Comparison of ENCODE assay signal across 1 cellular context in genomic region chr6:118902731-118903130, GRCh38.
TF ChIP-seq lines count a peak whose summit lies in the region.

No MANE protein-coding gene starts in this region.

TF ChIP-seq in HepG2, 621 proteins besides CTCF, POLR2A, EP300 and RAD21:
- TF ChIP-seq ZNF160 (CRISPR knock-in tag; IDR thresholded peaks at IDR 0.05), result no peak
- no peak for TF ChIP-seq NFIB (CRISPR knock-in tag; IDR thresholded peaks at IDR 0.05; ENCODE audit: borderline replicate concordance)
- TF ChIP-seq ZNF772 (CRISPR knock-in tag; IDR thresholded peaks at IDR 0.05), result no peak
- TF ChIP-seq ZNF512 (CRISPR knock-in tag; IDR thresholded peaks at IDR 0.05), result no peak
- no peak for TF ChIP-seq MLLT10 (CRISPR knock-in tag; IDR thresholded peaks at IDR 0.05)
- no peak for TF ChIP-seq ZNF572 (CRISPR knock-in tag; IDR thresholded peaks at IDR 0.05)
- TF ChIP-seq ZXDC (CRISPR knock-in tag; IDR thresholded peaks at IDR 0.05), result no peak
- no peak for TF ChIP-seq MXI1 (IDR thresholded peaks at IDR 0.05; ENCODE audit: borderline replicate concordance, low read depth, low read length)
- TF ChIP-seq MLXIP (CRISPR knock-in tag; IDR thresholded peaks at IDR 0.05; ENCODE audit: borderline replicate concordance), result no peak
